Comparison of ENCODE assay signal across 12 cellular contexts in the genomic region with DNA sequence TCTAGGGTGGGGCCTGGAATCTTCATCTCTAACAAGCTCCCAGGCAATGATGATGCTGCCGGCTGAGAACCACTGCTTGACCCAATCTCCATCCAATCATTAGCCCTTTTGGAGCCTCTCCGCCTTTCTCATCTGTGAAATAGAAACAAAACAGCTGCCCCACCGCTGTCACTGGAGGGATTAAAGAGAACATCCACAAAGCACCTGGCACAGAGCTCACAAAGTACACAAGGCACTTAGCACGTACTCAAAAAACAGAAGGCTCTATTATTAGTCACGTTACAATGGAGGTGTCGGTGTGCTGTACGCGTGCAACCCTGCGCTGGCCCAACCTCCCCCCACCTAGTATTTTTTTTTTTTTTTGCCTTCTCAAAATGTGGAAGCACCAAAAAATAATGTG.
DNase-seq lines count a peak whose midpoint lies in the region; ATAC-seq and TF ChIP-seq lines count a peak whose summit lies in the region.
"Had no signal": no experiment of that assay in that cellular context is flagged by ENCODE, and none has a peak within 500 bp of the region (broad histone marks: within the 10 kb centered on the region; RNA-seq: fewer than 3 reads in every experiment).

No MANE protein-coding gene starts in this region.

- peaks cover 0 to 20% (median 0%) of the 10 kb centered on the region in 12 donors for H3K9me3 ChIP-seq in heart left ventricle
- H3K9me3 ChIP-seq: vagina had no signal

- H3K27me3 ChIP-seq in heart left ventricle, result no peaks in the 10 kb centered on the region
- H3K27me3 ChIP-seq: vagina had no signal

- H3K27ac ChIP-seq in heart left ventricle, result no peak overlapping the region
- H3K27ac ChIP-seq: epithelial cell of prostate, vagina had no signal

- no peaks in the 10 kb centered on the region for H3K36me3 Mint-ChIP-seq in activated naive CD8-positive, alpha-beta T cell treated with anti-CD3 and anti-CD28 coated beads for 36 hours

- no peak overlapping the region for H3K27ac Mint-ChIP-seq in activated naive CD8-positive, alpha-beta T cell treated with anti-CD3 and anti-CD28 coated beads for 36 hours
- H3K27ac Mint-ChIP-seq: activated CD4-positive, alpha-beta T cell treated with anti-CD3 and anti-CD28 coated beads, Interleukin-2, amount 10 ng/mL, durations not matched to agents 7 days and 5 days; T-helper 1 cell treated with Interleukin-12 subunit alpha and Interleukin-12 subunit beta and Interleukin-4 antibody, amounts not matched to agents 30 μg/mL and 1 μg/mL, for 36 hours had no signal

- no peaks in the 10 kb centered on the region for H3K36me3 ChIP-seq in heart left ventricle
- H3K36me3 ChIP-seq: vagina had no signal

- no peak overlapping the region for H3K4me3 Mint-ChIP-seq in activated naive CD8-positive, alpha-beta T cell treated with anti-CD3 and anti-CD28 coated beads for 36 hours
- H3K4me3 Mint-ChIP-seq: activated CD4-positive, alpha-beta T cell treated with anti-CD3 and anti-CD28 coated beads, Interleukin-2, amount 10 ng/mL, durations not matched to agents 7 days and 5 days; T-helper 1 cell treated with Interleukin-12 subunit alpha and Interleukin-12 subunit beta and Interleukin-4 antibody, amounts not matched to agents 30 μg/mL and 1 μg/mL, for 36 hours had no signal

- no peak for TF ChIP-seq POLR2A in heart left ventricle (IDR thresholded peaks at IDR 0.05)

- peaks cover 8% of the 10 kb centered on the region for H3K27me3 Mint-ChIP-seq in activated naive CD8-positive, alpha-beta T cell treated with anti-CD3 and anti-CD28 coated beads for 36 hours

- peaks cover 5% of the 10 kb centered on the region for H3K9me3 Mint-ChIP-seq in activated naive CD8-positive, alpha-beta T cell treated with anti-CD3 and anti-CD28 coated beads for 36 hours

- intact Hi-C loops in heart left ventricle (cut with DNase I), result loop anchor here (1.0 to 10.0 kb wide), 22 partner anchors 121 to 1239 kb away; a partner anchor contains a TSS

- TF ChIP-seq CTCF in heart left ventricle (IDR thresholded peaks at IDR 0.05), result no peak

- ATAC-seq in heart left ventricle (peak; percentile 86 to 92 (median 90)), GM18867 (IDR thresholded peaks at IDR 0.05; ENCODE audit: unreplicated experiment) (no peak), HG02840 (IDR thresholded peaks at IDR 0.05; ENCODE audit: low FRiP score, unreplicated experiment) (no peak)

- WGBS in heart left ventricle, 4 donors, result 24 to 49% (median 42%) methylated on average over 9 of the region's 9 CpGs

- peak; percentile 69 for DNase-seq in D341Med (ENCODE audit: low spot score)
- DNase-seq in NCI-H1436 (lab: John Stamatoyannopoulos, UW), result peak; percentile 77
- peak; percentile 96 for DNase-seq in NCI-H69 (lab: John Stamatoyannopoulos, UW)
- DNase-seq in heart left ventricle, result peak in 2 of 5 donors; percentile 34 to 54
- no peak for DNase-seq in stimulated activated CD4-positive, alpha-beta T cell treated with anti-CD3 and anti-CD28 coated beads, Interleukin-4, amount 100 ng/mL, for 1 hour
- DNase-seq in activated naive CD8-positive, alpha-beta T cell treated with anti-CD3 and anti-CD28 coated beads for 36 hours, result no peak

- peaks cover 0 to 12% (median 3%) of the 10 kb centered on the region in 12 donors for H3K4me1 ChIP-seq in heart left ventricle
- H3K4me1 ChIP-seq: vagina had no signal

- no peak overlapping the region for H3K4me3 ChIP-seq in heart left ventricle
- H3K4me3 ChIP-seq: vagina had no signal

- no peaks in the 10 kb centered on the region for H3K4me1 Mint-ChIP-seq in activated naive CD8-positive, alpha-beta T cell treated with anti-CD3 and anti-CD28 coated beads for 36 hours

Comparison
In these comparisons a context has a peak if more than half of its experiments do, and no peak if none do; other contexts are left out.
1. DNase-seq: peak in D341Med (single experiment), NCI-H1436 (single experiment) and NCI-H69 (single experiment); none in stimulated activated CD4-positive, alpha-beta T cell treated with anti-CD3 and anti-CD28 coated beads, Interleukin-4, amount 100 ng/mL, for 1 hour (single experiment) and activated naive CD8-positive, alpha-beta T cell treated with anti-CD3 and anti-CD28 coated beads for 36 hours (single experiment).
2. ATAC-seq: peak in heart left ventricle (4 of 4); none in GM18867 (single experiment) and HG02840 (single experiment).